Comparison of ENCODE assay signal across 23 cellular contexts in the genomic region with DNA sequence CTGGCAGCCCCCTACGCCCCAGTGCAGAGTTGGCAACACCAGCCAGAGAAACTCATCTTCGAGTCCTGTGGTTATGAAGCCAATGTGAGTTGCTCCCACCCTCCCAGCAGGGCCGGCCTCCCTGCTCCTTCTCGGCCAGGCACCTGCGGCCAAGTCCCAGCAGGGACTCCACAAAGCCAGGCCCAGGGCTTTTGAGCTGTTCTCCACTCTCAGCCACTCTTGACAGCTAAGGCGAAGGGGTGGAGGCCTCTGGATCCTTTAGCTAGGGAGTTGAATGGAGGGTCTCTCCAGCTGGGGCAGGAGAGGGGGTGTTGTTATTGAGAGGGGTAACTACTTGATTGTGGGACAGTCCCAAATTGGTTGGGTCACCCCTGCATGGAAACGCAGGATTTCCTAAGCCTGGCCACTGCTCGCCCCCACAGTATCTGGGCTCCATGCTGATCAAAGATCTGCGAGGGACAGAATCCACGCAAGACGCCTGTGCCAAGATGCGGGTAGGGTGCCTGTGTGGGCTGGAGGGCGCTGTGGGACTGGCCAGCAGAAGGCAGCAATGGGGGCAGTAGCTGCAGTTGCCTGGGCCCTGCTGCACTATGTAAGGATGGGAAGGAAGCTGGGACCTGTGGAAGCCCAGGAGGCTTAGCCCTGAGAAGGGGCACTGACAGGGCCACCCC. TPM values are rescaled to one million over a fixed set of nuclear protein-coding genes. Genes with fewer than 3 reads are reported as not detected.
A peak's percentile ranks its signal among the peaks of the same experiment; 100 is the strongest.
DNase-seq lines count a peak whose midpoint lies in the region; ATAC-seq and TF ChIP-seq lines count a peak whose summit lies in the region.
"Had no signal": no experiment of that assay in that cellular context is flagged by ENCODE, and none has a peak within 500 bp of the region (broad histone marks: within the 10 kb centered on the region; RNA-seq: fewer than 3 reads in every experiment).

No MANE protein-coding gene starts in this region.

- H3K27me3 Mint-ChIP-seq in chondrocyte (ENCODE audit: low read depth): no peaks in the 10 kb centered on the region
- no peaks in the 10 kb centered on the region for H3K27me3 Mint-ChIP-seq in activated CD4-positive, alpha-beta T cell treated with anti-CD3 and anti-CD28 coated beads, Interleukin-2, amount 10 ng/mL, durations not matched to agents 7 days and 5 days
- H3K27me3 Mint-ChIP-seq in activated T-cell treated with anti-CD3 and anti-CD28 coated beads, Interleukin-2, amount 50 U/mL, for 72 hours (ENCODE audit: low read depth): no peaks in the 10 kb centered on the region

- no peak overlapping the region for H3K4me3 ChIP-seq in right atrium auricular region
- H3K4me3 ChIP-seq: BLaER1 treated with 17β-estradiol and CSF1 and Interleukin-3, amounts not matched to agents 10 nM and 100 nM; testis had no signal

- POLR2A ChIA-PET in activated CD4-positive, alpha-beta T cell treated with anti-CD3 and anti-CD28 coated beads, Interleukin-2, amount 10 ng/mL, durations not matched to agents 7 days and 5 days (lab: Charles Lee): no interaction called here

- H3K4me1 ChIP-seq in right atrium auricular region: peaks cover 0 to 19% of the 10 kb centered on the region in 2 donors

- H3K36me3 ChIP-seq in right atrium auricular region: peaks cover 100% of the 10 kb centered on the region

- H3K36me3 Mint-ChIP-seq in chondrocyte (ENCODE audit: low read depth): peaks cover 38% of the 10 kb centered on the region
- no peaks in the 10 kb centered on the region for H3K36me3 Mint-ChIP-seq in activated CD4-positive, alpha-beta T cell treated with anti-CD3 and anti-CD28 coated beads, Interleukin-2, amount 10 ng/mL, durations not matched to agents 7 days and 5 days (ENCODE audit: low read depth)
- no peaks in the 10 kb centered on the region for H3K36me3 Mint-ChIP-seq in activated T-cell treated with anti-CD3 and anti-CD28 coated beads, Interleukin-2, amount 50 U/mL, for 72 hours (ENCODE audit: insufficient read depth in 2 of 2)

- H3K9me3 ChIP-seq in right atrium auricular region: no peaks in the 10 kb centered on the region
- H3K9me3 ChIP-seq: BLaER1 treated with 17β-estradiol and CSF1 and Interleukin-3, amounts not matched to agents 10 nM and 100 nM; testis had no signal

- intact Hi-C loops in Right ventricle myocardium superior (cut with DNase I): no loop called here

- ATAC-seq in Right ventricle myocardium superior (ENCODE audit: poor library complexity): no peak
- ATAC-seq in activated T-cell treated with anti-CD3 and anti-CD28 coated beads, Interleukin-2, amount 50 U/mL, for 72 hours (replicated peaks in 1 of 2): no peak

- no peak overlapping the region for H3K4me3 Mint-ChIP-seq in chondrocyte (ENCODE audit: unreplicated experiment)
- no peak overlapping the region for H3K4me3 Mint-ChIP-seq in activated CD4-positive, alpha-beta T cell treated with anti-CD3 and anti-CD28 coated beads, Interleukin-2, amount 10 ng/mL, durations not matched to agents 7 days and 5 days
- no peak overlapping the region for H3K4me3 Mint-ChIP-seq in activated T-cell treated with anti-CD3 and anti-CD28 coated beads, Interleukin-2, amount 50 U/mL, for 72 hours
- H3K4me3 Mint-ChIP-seq: activated naive CD4-positive, alpha-beta T cell treated with anti-CD3 and anti-CD28 coated beads for 36 hours had no signal

- H3K9me3 Mint-ChIP-seq in chondrocyte (ENCODE audit: low read depth): no peaks in the 10 kb centered on the region
- H3K9me3 Mint-ChIP-seq in activated CD4-positive, alpha-beta T cell treated with anti-CD3 and anti-CD28 coated beads, Interleukin-2, amount 10 ng/mL, durations not matched to agents 7 days and 5 days: no peaks in the 10 kb centered on the region
- H3K9me3 Mint-ChIP-seq in activated T-cell treated with anti-CD3 and anti-CD28 coated beads, Interleukin-2, amount 50 U/mL, for 72 hours: no peaks in the 10 kb centered on the region
- H3K9me3 Mint-ChIP-seq: activated naive CD4-positive, alpha-beta T cell treated with anti-CD3 and anti-CD28 coated beads for 36 hours had no signal

- TF ChIP-seq CTCF in right atrium auricular region (IDR thresholded peaks at IDR 0.05) (no peak), chondrocyte (IDR thresholded peaks at IDR 0.05) (no peak)

- H3K27ac Mint-ChIP-seq in chondrocyte (ENCODE audit: unreplicated experiment): no peak overlapping the region
- H3K27ac Mint-ChIP-seq in activated CD4-positive, alpha-beta T cell treated with anti-CD3 and anti-CD28 coated beads, Interleukin-2, amount 10 ng/mL, durations not matched to agents 7 days and 5 days: no peak overlapping the region
- no peak overlapping the region for H3K27ac Mint-ChIP-seq in activated T-cell treated with anti-CD3 and anti-CD28 coated beads, Interleukin-2, amount 50 U/mL, for 72 hours
- H3K27ac Mint-ChIP-seq: activated naive CD4-positive, alpha-beta T cell treated with anti-CD3 and anti-CD28 coated beads for 36 hours had no signal

- DNase-seq in Right ventricle myocardium superior (peak; percentile 31), right atrium auricular region (ENCODE audit: low spot score) (no peak), chondrocyte (ENCODE audit: low spot score) (peak; percentile 67), mesenteric fat pad (ENCODE audit: low spot score) (peak; percentile 59), substantia nigra (lab: John Stamatoyannopoulos, UW) (no peak), NCI-H1048 (lab: John Stamatoyannopoulos, UW) (no peak)
- no peak for DNase-seq in activated CD4-positive, alpha-beta T cell treated with anti-CD3 and anti-CD28 coated beads, Interleukin-2, amount 10 ng/mL, durations not matched to agents 7 days and 5 days
- no peak for DNase-seq in activated T-cell treated with anti-CD3 and anti-CD28 coated beads, Interleukin-2, amount 50 U/mL, for 72 hours
- DNase-seq: ACHN; activated CD4-positive, alpha-beta T cell treated with anti-CD3 and anti-CD28 coated beads, Interleukin-2, amount 50 U/mL, for 48 hours; activated naive CD4-positive, alpha-beta T cell treated with anti-CD3 and anti-CD28 coated beads for 36 hours; anterior cingulate cortex; cerebellar nuclear complex; KBM-7; NCI-H187; NCI-H226; NCI-H82; stimulated activated CD4-positive, alpha-beta T cell treated with anti-CD3 and anti-CD28 coated beads, Interleukin-15, amount 100 ng/mL, for 24 hours; T-helper 2 cell; WERI-Rb-1 had no signal

- H3K27ac ChIP-seq in right atrium auricular region (no peak overlapping the region), substantia nigra (ENCODE audit: low read depth, low read length, poor library complexity, severe bottlenecking) (peak overlapping the region; percentile 31)
- H3K27ac ChIP-seq: WERI-Rb-1 had no signal

- CTCF ChIA-PET in activated CD4-positive, alpha-beta T cell treated with anti-CD3 and anti-CD28 coated beads, Interleukin-2, amount 10 ng/mL, durations not matched to agents 7 days and 5 days (lab: Charles Lee): no interaction called here

- H3K4me1 Mint-ChIP-seq in chondrocyte (ENCODE audit: low read depth): peaks cover 13% of the 10 kb centered on the region
- H3K4me1 Mint-ChIP-seq in activated CD4-positive, alpha-beta T cell treated with anti-CD3 and anti-CD28 coated beads, Interleukin-2, amount 10 ng/mL, durations not matched to agents 7 days and 5 days: peaks cover 2% of the 10 kb centered on the region
- no peaks in the 10 kb centered on the region for H3K4me1 Mint-ChIP-seq in activated T-cell treated with anti-CD3 and anti-CD28 coated beads, Interleukin-2, amount 50 U/mL, for 72 hours (ENCODE audit: low read depth)

- H3K27me3 ChIP-seq in right atrium auricular region: no peaks in the 10 kb centered on the region
- H3K27me3 ChIP-seq: BLaER1 treated with 17β-estradiol and CSF1 and Interleukin-3, amounts not matched to agents 10 nM and 100 nM; testis had no signal

RNA-seq across cellular contexts. Expression of a gene that starts 58.3 kb away (rescaled TPM):
- not detected for total RNA-seq in Right ventricle myocardium superior
- total RNA-seq in right atrium auricular region: not detected
- total RNA-seq in chondrocyte: not detected in 3 replicates
- not detected for total RNA-seq in mesenteric fat pad
- not detected for total RNA-seq in activated CD4-positive, alpha-beta T cell treated with anti-CD3 and anti-CD28 coated beads, Interleukin-2, amount 10 ng/mL, durations not matched to agents 7 days and 5 days
- total RNA-seq in activated T-cell treated with anti-CD3 and anti-CD28 coated beads, Interleukin-2, amount 50 U/mL, for 72 hours: not detected
- total RNA-seq: activated naive CD4-positive, alpha-beta T cell treated with anti-CD3 and anti-CD28 coated beads for 36 hours; mucosa of gallbladder had no signal

Comparison
In these comparisons a context has a peak if more than half of its experiments do, and no peak if none do; other contexts are left out.
1. DNase-seq: peak in Right ventricle myocardium superior (single experiment), chondrocyte (single experiment) and mesenteric fat pad (single experiment); none in right atrium auricular region (single experiment), substantia nigra (0 of 49), activated CD4-positive, alpha-beta T cell treated with anti-CD3 and anti-CD28 coated beads, Interleukin-2, amount 10 ng/mL, durations not matched to agents 7 days and 5 days (single experiment), NCI-H1048 (single experiment) and activated T-cell treated with anti-CD3 and anti-CD28 coated beads, Interleukin-2, amount 50 U/mL, for 72 hours (0 of 2).